ENCODE assay signal across 12 cellular contexts in the genomic region with DNA sequence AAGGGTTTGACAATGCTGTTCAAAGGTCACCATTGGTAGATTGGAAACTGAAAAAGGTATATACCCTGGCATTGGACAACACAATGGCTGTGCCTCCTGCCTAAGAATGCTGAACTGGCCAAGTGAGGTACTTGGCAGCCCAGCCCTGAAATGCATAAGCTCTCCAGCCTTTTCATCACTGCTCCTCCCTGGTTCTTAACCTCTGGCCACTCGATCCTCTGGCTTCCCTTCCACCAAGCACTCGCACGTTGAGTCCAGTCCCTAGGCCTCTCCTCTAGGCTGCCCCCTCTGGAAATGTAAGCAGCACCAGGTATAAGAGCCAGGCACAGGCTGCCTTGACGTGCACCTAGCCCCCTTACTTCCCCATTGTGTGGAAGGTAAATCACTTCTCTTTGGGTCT. TPM values are rescaled to one million over a fixed set of nuclear protein-coding genes. Genes with fewer than 3 reads are reported as not detected.
"Had no signal": no experiment of that assay in that cellular context is flagged by ENCODE, and none has a peak within 500 bp of the region (broad histone marks: within the 10 kb centered on the region; RNA-seq: fewer than 3 reads in every experiment).

No MANE protein-coding gene starts in this region.

RNA-seq across cellular contexts. Expression of a gene that starts 25.7 kb away (rescaled TPM):
- total RNA-seq: omental fat pad, pancreas, posterior vena cava, prostate gland, pulmonary artery endothelial cell, right atrium auricular region, sciatic nerve, smooth muscle cell, suprapubic skin, ureter, vagina had no signal
- polyA plus RNA-seq: pancreas, smooth muscle cell had no signal

RNA-seq across cellular contexts. Expression of a gene that starts 42.7 kb away (rescaled TPM):
- polyA plus RNA-seq: smooth muscle cell had no signal

RNA-seq across cellular contexts. Expression of a gene that starts 48.1 kb away (rescaled TPM):
- total RNA-seq: osteocyte, pulmonary artery endothelial cell, smooth muscle cell had no signal
- polyA plus RNA-seq: smooth muscle cell had no signal
